ENCODE assay signal across 8 cellular contexts in genomic region chr12:50059440-50060119, GRCh38. TPM values are rescaled to one million over a fixed set of nuclear protein-coding genes. Genes with fewer than 3 reads are reported as not detected.
A peak's percentile ranks its signal among the peaks of the same experiment; 100 is the strongest.
DNase-seq lines count a peak whose midpoint lies in the region; ATAC-seq and TF ChIP-seq lines count a peak whose summit lies in the region.
"Had no signal": no experiment of that assay in that cellular context is flagged by ENCODE, and none has a peak within 500 bp of the region (broad histone marks: within the 10 kb centered on the region; RNA-seq: fewer than 3 reads in every experiment).

No MANE protein-coding gene starts in this region.

- H3K9me3 Mint-ChIP-seq in natural killer cell treated with Interleukin-12 subunit alpha and Interleukin-12 subunit beta and Interleukin-15 and Interleukin-18, amount 100 ng/mL, for 72 hours = no peaks in the 10 kb centered on the region

- H3K36me3 Mint-ChIP-seq in natural killer cell treated with Interleukin-12 subunit alpha and Interleukin-12 subunit beta and Interleukin-15 and Interleukin-18, amount 100 ng/mL, for 72 hours = no peaks in the 10 kb centered on the region

- no peak for TF ChIP-seq CTCF in foreskin keratinocyte (conservative IDR thresholded peaks at IDR 0.05)

- no peaks in the 10 kb centered on the region for H3K4me1 ChIP-seq in aorta (ENCODE audit: control insufficient read depth in 1 of 2, insufficient read depth in 2 of 2, low read length in 2 of 2)
- H3K4me1 ChIP-seq in foreskin keratinocyte = peaks cover 14% of the 10 kb centered on the region

- H3K9me3 ChIP-seq in aorta (ENCODE audit: control insufficient read depth, low read length) = no peaks in the 10 kb centered on the region

- peak overlapping the region; percentile 28 for H3K4me3 Mint-ChIP-seq in natural killer cell treated with Interleukin-12 subunit alpha and Interleukin-12 subunit beta and Interleukin-15 and Interleukin-18, amount 100 ng/mL, for 72 hours

- no peak overlapping the region for H3K4me3 ChIP-seq in aorta (ENCODE audit: low read length in 2 of 2)

- no peaks in the 10 kb centered on the region for H3K36me3 ChIP-seq in aorta (ENCODE audit: control insufficient read depth in 1 of 2, insufficient read depth in 2 of 2, low read length in 1 of 2)

- intact Hi-C loops in aorta (cut with DNase I) = loop anchor here (5.0 to 10.0 kb wide), 3 partner anchors 92 to 285 kb away; no protein-coding TSS in a partner anchor

- peaks cover 22 to 23% of the 10 kb centered on the region in 2 donors for H3K4me1 Mint-ChIP-seq in natural killer cell treated with Interleukin-12 subunit alpha and Interleukin-12 subunit beta and Interleukin-15 and Interleukin-18, amount 100 ng/mL, for 72 hours (ENCODE audit: low read depth in 2 of 2)

- H3K27me3 Mint-ChIP-seq in natural killer cell treated with Interleukin-12 subunit alpha and Interleukin-12 subunit beta and Interleukin-15 and Interleukin-18, amount 100 ng/mL, for 72 hours = peaks cover 35 to 47% of the 10 kb centered on the region in 2 donors

- H3K27ac ChIP-seq in aorta (ENCODE audit: low read depth in 1 of 2, low read length in 2 of 2) = no peak overlapping the region
- no peak overlapping the region for H3K27ac ChIP-seq in foreskin keratinocyte

- DNase-seq in Daoy (ENCODE audit: low read depth) = peak; percentile 79
- DNase-seq in activated CD4-positive, alpha-beta T cell treated with anti-CD3 and anti-CD28 coated beads, Interleukin-2, amount 50 U/mL, for 4 hours = peak; percentile 29 to 37
- DNase-seq in natural killer cell treated with Interleukin-12 subunit alpha and Interleukin-12 subunit beta and Interleukin-15 and Interleukin-18, amount 100 ng/mL, for 72 hours (ENCODE audit: low spot score) = no peak
- DNase-seq in aorta = no peak
- DNase-seq in foreskin keratinocyte = no peak
- DNase-seq: hippocampal formation, NCI-H1048 had no signal

- peak; percentile 54 to 59 for ATAC-seq in natural killer cell treated with Interleukin-12 subunit alpha and Interleukin-12 subunit beta and Interleukin-15 and Interleukin-18, amount 100 ng/mL, for 72 hours
- no peak for ATAC-seq in aorta (ENCODE audit: low FRiP score)
- ATAC-seq in foreskin keratinocyte = no peak
- ATAC-seq in GM18511 (IDR thresholded peaks at IDR 0.05; ENCODE audit: unreplicated experiment) = no peak

- no peak overlapping the region for H3K27ac Mint-ChIP-seq in natural killer cell treated with Interleukin-12 subunit alpha and Interleukin-12 subunit beta and Interleukin-15 and Interleukin-18, amount 100 ng/mL, for 72 hours

- no peaks in the 10 kb centered on the region for H3K27me3 ChIP-seq in aorta (ENCODE audit: control insufficient read depth in 1 of 2, insufficient read depth in 2 of 2, low read length in 1 of 2)
- peaks cover 9% of the 10 kb centered on the region for H3K27me3 ChIP-seq in foreskin keratinocyte

- 88 to 89% methylated on average over 12 of the region's 12 CpGs for WGBS in aorta, 2 donors

RNA-seq across cellular contexts. Expression of gene ASIC1, which starts 2.2 kb away (rescaled TPM):
- total RNA-seq in Daoy (2014; rRNA removed; shearing (Covaris generic)) = not detected in 2 replicates
- under 1 TPM in 1 of 2 donors, not detected in 1; 0.17 TPM for total RNA-seq in natural killer cell treated with Interleukin-12 subunit alpha and Interleukin-12 subunit beta and Interleukin-15 and Interleukin-18, amount 100 ng/mL, for 72 hours
- 1 to 10 TPM in 1 of 2 donors, under 1 TPM in 1; 0.39 to 5.8 TPM for total RNA-seq in aorta
- 1 to 10 TPM in 1 of 2 donors, not detected in 1; 1.2 TPM for polyA plus RNA-seq in aorta
- total RNA-seq in foreskin keratinocyte = 3.3 and 4.3 TPM in 2 replicates
- polyA plus RNA-seq in foreskin keratinocyte = 4.3 and 5.6 TPM in 2 replicates

RNA-seq across cellular contexts. Expression of gene SMARCD1, which starts 25.6 kb away (rescaled TPM):
- 79.4 and 98.4 TPM in 2 replicates for total RNA-seq in Daoy (2014; rRNA removed; shearing (Covaris generic))
- 100 to 1,000 TPM in 1 of 2 donors, 10 to 100 TPM in 1; 69.5 to 112 TPM for total RNA-seq in natural killer cell treated with Interleukin-12 subunit alpha and Interleukin-12 subunit beta and Interleukin-15 and Interleukin-18, amount 100 ng/mL, for 72 hours
- total RNA-seq in aorta (10 to 100 TPM; 41.0 to 44.6 TPM), foreskin keratinocyte (99.8 and 102 TPM in 2 replicates)
- polyA plus RNA-seq in aorta (10 to 100 TPM; 15.0 to 19.9 TPM), foreskin keratinocyte (53.4 and 59.7 TPM in 2 replicates)

RNA-seq across cellular contexts. Expression of gene RACGAP1, which starts 34.3 kb away (rescaled TPM):
- 223 and 292 TPM in 2 replicates for total RNA-seq in Daoy (2014; rRNA removed; shearing (Covaris generic))
- 100 to 1,000 TPM in 1 of 2 donors, 10 to 100 TPM in 1; 72.2 to 107 TPM for total RNA-seq in natural killer cell treated with Interleukin-12 subunit alpha and Interleukin-12 subunit beta and Interleukin-15 and Interleukin-18, amount 100 ng/mL, for 72 hours
- total RNA-seq in aorta = 10 to 100 TPM in 1 of 2 donors, 1 to 10 TPM in 1; 8.0 to 10.1 TPM
- 1 to 10 TPM; 4.6 to 7.9 TPM for polyA plus RNA-seq in aorta
- 80.6 and 101 TPM in 2 replicates for total RNA-seq in foreskin keratinocyte
- polyA plus RNA-seq in foreskin keratinocyte = 34.3 and 48.4 TPM in 2 replicates

RNA-seq across cellular contexts. Expression of gene GPD1, which starts 44.2 kb away (rescaled TPM):
- total RNA-seq in Daoy (2014; rRNA removed; shearing (Covaris generic)) = 0.29 TPM in 1 of 2 replicates, not detected in the other
- under 1 TPM; 0.36 TPM for total RNA-seq in natural killer cell treated with Interleukin-12 subunit alpha and Interleukin-12 subunit beta and Interleukin-15 and Interleukin-18, amount 100 ng/mL, for 72 hours
- total RNA-seq in aorta (1 to 10 TPM; 2.2 to 3.1 TPM), foreskin keratinocyte (0.11 and 0.14 TPM in 2 replicates)
- polyA plus RNA-seq in aorta (10 to 100 TPM in 1 of 2 donors, under 1 TPM in 1; 0.61 to 24.8 TPM), foreskin keratinocyte (0.09 and 0.17 TPM in 2 replicates)

RNA-seq across cellular contexts. Expression of gene COX14, which starts 52.5 kb away (rescaled TPM):
- 48.5 and 67.8 TPM in 2 replicates for total RNA-seq in Daoy (2014; rRNA removed; shearing (Covaris generic))
- 10 to 100 TPM; 39.9 to 51.2 TPM for total RNA-seq in natural killer cell treated with Interleukin-12 subunit alpha and Interleukin-12 subunit beta and Interleukin-15 and Interleukin-18, amount 100 ng/mL, for 72 hours
- total RNA-seq in aorta (10 to 100 TPM; 49.3 to 52.7 TPM), foreskin keratinocyte (42.7 and 44.0 TPM in 2 replicates)
- polyA plus RNA-seq in aorta (100 to 1,000 TPM in 1 of 2 donors, 10 to 100 TPM in 1; 93.6 to 214 TPM), foreskin keratinocyte (60.8 and 61.5 TPM in 2 replicates)

Comparison
In these comparisons a context has a peak if more than half of its experiments do, and no peak if none do; other contexts are left out.
1. DNase-seq: peak in Daoy (single experiment) and activated CD4-positive, alpha-beta T cell treated with anti-CD3 and anti-CD28 coated beads, Interleukin-2, amount 50 U/mL, for 4 hours (2 of 2); none in natural killer cell treated with Interleukin-12 subunit alpha and Interleukin-12 subunit beta and Interleukin-15 and Interleukin-18, amount 100 ng/mL, for 72 hours (single experiment), aorta (0 of 2) and foreskin keratinocyte (0 of 2).
2. ATAC-seq: peak in natural killer cell treated with Interleukin-12 subunit alpha and Interleukin-12 subunit beta and Interleukin-15 and Interleukin-18, amount 100 ng/mL, for 72 hours (2 of 2); none in aorta (single experiment), foreskin keratinocyte (single experiment) and GM18511 (single experiment).